Comparison of ENCODE assay signal across 17 cellular contexts in genomic region chr2:157931542-157931941, GRCh38. TPM values are rescaled to one million over a fixed set of nuclear protein-coding genes. Genes with fewer than 3 reads are reported as not detected.
DNase-seq lines count a peak whose midpoint lies in the region; ATAC-seq and TF ChIP-seq lines count a peak whose summit lies in the region.
"Had no signal": no experiment of that assay in that cellular context is flagged by ENCODE, and none has a peak within 500 bp of the region (broad histone marks: within the 10 kb centered on the region; RNA-seq: fewer than 3 reads in every experiment).

No MANE protein-coding gene starts in this region.

- no peak for DNase-seq in GM23338 (ENCODE audit: low spot score)
- DNase-seq in NCI-H69 (lab: John Stamatoyannopoulos, UW) = peak; percentile 54
- no peak for DNase-seq in neural progenitor cell (ENCODE audit: low spot score)
- no peak for DNase-seq in brain microvascular endothelial cell
- DNase-seq in stimulated activated CD4-positive, alpha-beta T cell treated with anti-CD3 and anti-CD28 coated beads, Interleukin-2, amount 100 ng/mL, for 48 hours = no peak
- DNase-seq: CD8-positive, alpha-beta T cell; GM23248; KBM-7; NCI-H187 treated with DMSO at 0.1 percent for 48 hours; NCI-H226; NCI-H524; SHP77 treated with DMSO at 0.1 percent for 48 hours; SK-N-SH had no signal

- H3K27me3 Mint-ChIP-seq in GM23338 (ENCODE audit: insufficient read depth, low read depth, poor library complexity) (peaks cover 74% of the 10 kb centered on the region), neural progenitor cell (ENCODE audit: insufficient read depth, low read depth) (peaks cover 33% of the 10 kb centered on the region)

- H3K4me1 Mint-ChIP-seq in GM23338 (peaks cover 36% of the 10 kb centered on the region), neural progenitor cell (peaks cover 26% of the 10 kb centered on the region)

- H3K4me3 ChIP-seq in GM23338 (no peak overlapping the region), iPS-20b (ENCODE audit: low read length) (peak overlapping the region; percentile 60; the same call in 1 of the 2 replicates), neural progenitor cell (no peak overlapping the region), brain microvascular endothelial cell (ENCODE audit: low read depth, low read length) (no peak overlapping the region)
- H3K4me3 ChIP-seq: BLaER1 treated with 17β-estradiol and CSF1 and Interleukin-3, amounts not matched to agents 10 nM and 100 nM; GM23248 had no signal

- TF ChIP-seq CTCF in GM23338 (conservative IDR thresholded peaks at IDR 0.05; ENCODE audit: low read depth in 2 of 2) (no peak), neural progenitor cell (IDR thresholded peaks at IDR 0.05) (no peak), brain microvascular endothelial cell (IDR thresholded peaks at IDR 0.05; ENCODE audit: low read depth, low read length, missing control alignments) (no peak)

- H3F3A ChIP-seq in GM23338 (replicated peaks; ENCODE audit: low read depth) (no peaks in the 10 kb centered on the region), neural progenitor cell (ENCODE audit: low read depth) (peaks cover 23% of the 10 kb centered on the region)

- H3K9me2 ChIP-seq in GM23338 (ENCODE audit: insufficient read depth) = no peaks in the 10 kb centered on the region
- H3K9me2 ChIP-seq: SK-N-SH had no signal

- H3K4me1 ChIP-seq in GM23338 (ENCODE audit: insufficient read depth) (peaks cover 28% of the 10 kb centered on the region), iPS-20b (ENCODE audit: insufficient read depth, low read length) (peaks cover 29% of the 10 kb centered on the region), neural progenitor cell (peaks cover 36% of the 10 kb centered on the region)
- H3K4me1 ChIP-seq: BLaER1 treated with 17β-estradiol and CSF1 and Interleukin-3, amounts not matched to agents 10 nM and 100 nM had no signal

- no peaks in the 10 kb centered on the region for H3K36me3 ChIP-seq in GM23338 (ENCODE audit: insufficient read depth)
- H3K36me3 ChIP-seq in iPS-20b (ENCODE audit: insufficient read depth, low read depth, low read length) = no peaks in the 10 kb centered on the region
- H3K36me3 ChIP-seq in neural progenitor cell = no peaks in the 10 kb centered on the region
- no peaks in the 10 kb centered on the region for H3K36me3 ChIP-seq in brain microvascular endothelial cell (replicated peaks)
- H3K36me3 ChIP-seq: BLaER1 treated with 17β-estradiol and CSF1 and Interleukin-3, amounts not matched to agents 10 nM and 100 nM had no signal

- in situ Hi-C loops in brain microvascular endothelial cell (cut with HindIII; ENCODE audit: low pct_ligation_motif_present, low sequenced_read_pairs) = no loop called here

- H3K36me3 Mint-ChIP-seq in GM23338 (ENCODE audit: low read depth) (no peaks in the 10 kb centered on the region; the same call in 2 of the 3 replicates), neural progenitor cell (peaks cover 5% of the 10 kb centered on the region)
- H3K36me3 Mint-ChIP-seq: CD8-positive, alpha-beta T cell had no signal

- H3K9me3 ChIP-seq in iPS-20b (ENCODE audit: insufficient read depth, low read depth, low read length) (no peaks in the 10 kb centered on the region), neural progenitor cell (ENCODE audit: low read depth) (no peaks in the 10 kb centered on the region)
- H3K9me3 ChIP-seq: SK-N-SH had no signal

- H3K4me3 Mint-ChIP-seq in GM23338 = no peak overlapping the region
- no peak overlapping the region for H3K4me3 Mint-ChIP-seq in neural progenitor cell
- H3K4me3 Mint-ChIP-seq: CD8-positive, alpha-beta T cell had no signal

- H3K27ac Mint-ChIP-seq in GM23338 = no peak overlapping the region
- H3K27ac Mint-ChIP-seq in neural progenitor cell = no peak overlapping the region
- H3K27ac Mint-ChIP-seq: CD8-positive, alpha-beta T cell had no signal

- ATAC-seq in GM23338 (no peak), GM18909 (IDR thresholded peaks at IDR 0.05; ENCODE audit: poor library complexity, unreplicated experiment) (no peak)
- ATAC-seq: CD8-positive, alpha-beta T cell; HCT116 had no signal

- H3K9me3 Mint-ChIP-seq in GM23338 (no peaks in the 10 kb centered on the region; the same call in 2 of the 3 replicates), neural progenitor cell (peaks cover 20% of the 10 kb centered on the region)
- H3K9me3 Mint-ChIP-seq: CD8-positive, alpha-beta T cell had no signal

- peak overlapping the region; percentile 61 for H3K4me2 ChIP-seq in GM23338
- H3K4me2 ChIP-seq in neural progenitor cell = peak overlapping the region; percentile 82
- H3K4me2 ChIP-seq: BLaER1 treated with 17β-estradiol and CSF1 and Interleukin-3, amounts not matched to agents 10 nM and 100 nM; SK-N-SH had no signal

- no peak overlapping the region for H3K27ac ChIP-seq in GM23338 (ENCODE audit: low read depth)
- no peak overlapping the region for H3K27ac ChIP-seq in iPS-20b (ENCODE audit: low read length)
- H3K27ac ChIP-seq in neural progenitor cell = no peak overlapping the region
- H3K27ac ChIP-seq in brain microvascular endothelial cell = no peak overlapping the region
- H3K27ac ChIP-seq: BLaER1 treated with 17β-estradiol and CSF1 and Interleukin-3, amounts not matched to agents 10 nM and 100 nM; GM23248 had no signal

- H4K20me1 ChIP-seq in GM23338 (replicated peaks; ENCODE audit: insufficient read depth) (no peaks in the 10 kb centered on the region), neural progenitor cell (ENCODE audit: low read depth) (peaks cover 20% of the 10 kb centered on the region)
- H4K20me1 ChIP-seq: BLaER1 treated with 17β-estradiol and CSF1 and Interleukin-3, amounts not matched to agents 10 nM and 100 nM had no signal

- no peak overlapping the region for H3K9ac ChIP-seq in iPS-20b (ENCODE audit: low read depth, low read length)
- no peak overlapping the region for H3K9ac ChIP-seq in neural progenitor cell
- H3K9ac ChIP-seq: BLaER1 treated with 17β-estradiol and CSF1 and Interleukin-3, amounts not matched to agents 10 nM and 100 nM; GM23248; SK-N-SH had no signal

- no peaks in the 10 kb centered on the region for H3K79me2 ChIP-seq in GM23338 (replicated peaks; ENCODE audit: insufficient read depth)
- no peaks in the 10 kb centered on the region for H3K79me2 ChIP-seq in neural progenitor cell (ENCODE audit: low read depth)

- H3K27me3 ChIP-seq in GM23338 (ENCODE audit: insufficient read depth) (peaks cover 57% of the 10 kb centered on the region), iPS-20b (ENCODE audit: insufficient read depth, low read length) (peaks cover 89% of the 10 kb centered on the region), neural progenitor cell (peaks cover 75% of the 10 kb centered on the region), brain microvascular endothelial cell (replicated peaks) (peaks cover 3% of the 10 kb centered on the region)
- H3K27me3 ChIP-seq: BLaER1 treated with 17β-estradiol and CSF1 and Interleukin-3, amounts not matched to agents 10 nM and 100 nM had no signal

- H2AFZ ChIP-seq in GM23338 = no peak overlapping the region
- H2AFZ ChIP-seq in neural progenitor cell (replicated peaks) = no peak overlapping the region
- H2AFZ ChIP-seq: GM23248 had no signal

TF ChIP-seq in GM23338, 12 proteins besides CTCF, POLR2A, EP300 and RAD21:
- no peak for TF ChIP-seq ETS1 (IDR thresholded peaks at IDR 0.05)
TF ChIP-seq in GM23338: peak in this region for 0.

RNA-seq across cellular contexts. Expression of gene ACVR1, which starts 55.4 kb away (rescaled TPM):
- 20.0 and 21.5 TPM in 2 replicates for total RNA-seq in GM23338 (2014; rRNA removed; shearing (Covaris generic))
- 8.9 and 9.2 TPM in 2 replicates for polyA plus RNA-seq in GM23338 (2016; fragmentation: Nextera tagmentation; extraction: Ambion mirVana)
- total RNA-seq in neural progenitor cell (ENCODE audit: low replicate concordance) = 8.2 and 14.0 TPM in 2 replicates
